1 cellular context compared by ENCODE assay signal in the genomic region with DNA sequence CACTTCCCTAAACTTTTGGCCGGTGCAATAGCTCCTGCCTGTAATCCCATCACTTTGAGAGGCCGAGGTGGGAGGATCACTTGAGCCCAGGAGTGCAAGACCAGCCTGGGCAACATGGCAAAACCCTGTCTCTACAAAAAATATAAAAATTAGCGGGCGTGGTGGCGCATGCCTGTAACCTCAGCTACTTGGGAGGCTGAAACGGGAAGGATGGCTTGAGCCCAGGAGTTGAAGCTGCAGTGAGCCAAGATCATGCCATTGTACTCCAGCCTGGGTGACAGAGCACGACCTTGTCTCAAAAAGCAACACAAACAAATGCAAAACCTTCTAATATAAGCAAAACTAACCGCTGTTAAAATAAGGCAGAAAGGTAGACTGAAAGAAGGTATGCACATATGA.
TF ChIP-seq lines count a peak whose summit lies in the region.

No MANE protein-coding gene starts in this region.

TF ChIP-seq in GM23338, 12 proteins besides CTCF, POLR2A, EP300 and RAD21 (continued from another document):
- TF ChIP-seq, protein P1, sequence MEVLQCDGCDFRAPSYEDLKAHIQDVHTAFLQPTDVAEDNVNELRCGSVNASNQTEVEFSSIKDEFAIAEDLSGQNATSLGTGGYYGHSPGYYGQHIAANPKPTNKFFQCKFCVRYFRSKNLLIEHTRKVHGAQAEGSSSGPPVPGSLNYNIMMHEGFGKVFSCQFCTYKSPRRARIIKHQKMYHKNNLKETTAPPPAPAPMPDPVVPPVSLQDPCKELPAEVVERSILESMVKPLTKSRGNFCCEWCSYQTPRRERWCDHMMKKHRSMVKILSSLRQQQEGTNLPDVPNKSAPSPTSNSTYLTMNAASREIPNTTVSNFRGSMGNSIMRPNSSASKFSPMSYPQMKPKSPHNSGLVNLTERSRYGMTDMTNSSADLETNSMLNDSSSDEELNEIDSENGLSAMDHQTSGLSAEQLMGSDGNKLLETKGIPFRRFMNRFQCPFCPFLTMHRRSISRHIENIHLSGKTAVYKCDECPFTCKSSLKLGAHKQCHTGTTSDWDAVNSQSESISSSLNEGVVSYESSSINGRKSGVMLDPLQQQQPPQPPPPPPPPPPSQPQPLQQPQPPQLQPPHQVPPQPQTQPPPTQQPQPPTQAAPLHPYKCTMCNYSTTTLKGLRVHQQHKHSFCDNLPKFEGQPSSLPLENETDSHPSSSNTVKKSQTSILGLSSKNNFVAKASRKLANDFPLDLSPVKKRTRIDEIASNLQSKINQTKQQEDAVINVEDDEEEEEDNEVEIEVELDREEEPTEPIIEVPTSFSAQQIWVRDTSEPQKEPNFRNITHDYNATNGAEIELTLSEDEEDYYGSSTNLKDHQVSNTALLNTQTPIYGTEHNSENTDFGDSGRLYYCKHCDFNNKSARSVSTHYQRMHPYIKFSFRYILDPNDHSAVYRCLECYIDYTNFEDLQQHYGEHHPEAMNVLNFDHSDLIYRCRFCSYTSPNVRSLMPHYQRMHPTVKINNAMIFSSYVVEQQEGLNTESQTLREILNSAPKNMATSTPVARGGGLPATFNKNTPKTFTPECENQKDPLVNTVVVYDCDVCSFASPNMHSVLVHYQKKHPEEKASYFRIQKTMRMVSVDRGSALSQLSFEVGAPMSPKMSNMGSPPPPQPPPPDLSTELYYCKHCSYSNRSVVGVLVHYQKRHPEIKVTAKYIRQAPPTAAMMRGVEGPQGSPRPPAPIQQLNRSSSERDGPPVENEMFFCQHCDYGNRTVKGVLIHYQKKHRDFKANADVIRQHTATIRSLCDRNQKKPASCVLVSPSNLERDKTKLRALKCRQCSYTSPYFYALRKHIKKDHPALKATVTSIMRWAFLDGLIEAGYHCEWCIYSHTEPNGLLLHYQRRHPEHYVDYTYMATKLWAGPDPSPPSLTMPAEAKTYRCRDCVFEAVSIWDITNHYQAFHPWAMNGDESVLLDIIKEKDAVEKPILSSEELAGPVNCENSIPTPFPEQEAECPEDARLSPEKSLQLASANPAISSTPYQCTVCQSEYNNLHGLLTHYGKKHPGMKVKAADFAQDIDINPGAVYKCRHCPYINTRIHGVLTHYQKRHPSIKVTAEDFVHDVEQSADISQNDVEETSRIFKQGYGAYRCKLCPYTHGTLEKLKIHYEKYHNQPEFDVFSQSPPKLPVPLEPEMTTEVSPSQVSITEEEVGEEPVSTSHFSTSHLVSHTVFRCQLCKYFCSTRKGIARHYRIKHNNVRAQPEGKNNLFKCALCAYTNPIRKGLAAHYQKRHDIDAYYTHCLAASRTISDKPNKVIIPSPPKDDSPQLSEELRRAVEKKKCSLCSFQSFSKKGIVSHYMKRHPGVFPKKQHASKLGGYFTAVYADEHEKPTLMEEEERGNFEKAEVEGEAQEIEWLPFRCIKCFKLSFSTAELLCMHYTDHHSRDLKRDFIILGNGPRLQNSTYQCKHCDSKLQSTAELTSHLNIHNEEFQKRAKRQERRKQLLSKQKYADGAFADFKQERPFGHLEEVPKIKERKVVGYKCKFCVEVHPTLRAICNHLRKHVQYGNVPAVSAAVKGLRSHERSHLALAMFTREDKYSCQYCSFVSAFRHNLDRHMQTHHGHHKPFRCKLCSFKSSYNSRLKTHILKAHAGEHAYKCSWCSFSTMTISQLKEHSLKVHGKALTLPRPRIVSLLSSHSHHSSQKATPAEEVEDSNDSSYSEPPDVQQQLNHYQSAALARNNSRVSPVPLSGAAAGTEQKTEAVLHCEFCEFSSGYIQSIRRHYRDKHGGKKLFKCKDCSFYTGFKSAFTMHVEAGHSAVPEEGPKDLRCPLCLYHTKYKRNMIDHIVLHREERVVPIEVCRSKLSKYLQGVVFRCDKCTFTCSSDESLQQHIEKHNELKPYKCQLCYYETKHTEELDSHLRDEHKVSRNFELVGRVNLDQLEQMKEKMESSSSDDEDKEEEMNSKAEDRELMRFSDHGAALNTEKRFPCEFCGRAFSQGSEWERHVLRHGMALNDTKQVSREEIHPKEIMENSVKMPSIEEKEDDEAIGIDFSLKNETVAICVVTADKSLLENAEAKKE (CRISPR knock-in tag; IDR thresholded peaks at IDR 0.05), result no peak
- TF ChIP-seq ZNF114 (CRISPR knock-in tag; IDR thresholded peaks at IDR 0.05), result no peak
- TF ChIP-seq EZH2 (IDR thresholded peaks at IDR 0.05; ENCODE audit: low read depth, unreplicated experiment), result no peak
- TF ChIP-seq, protein P2, sequence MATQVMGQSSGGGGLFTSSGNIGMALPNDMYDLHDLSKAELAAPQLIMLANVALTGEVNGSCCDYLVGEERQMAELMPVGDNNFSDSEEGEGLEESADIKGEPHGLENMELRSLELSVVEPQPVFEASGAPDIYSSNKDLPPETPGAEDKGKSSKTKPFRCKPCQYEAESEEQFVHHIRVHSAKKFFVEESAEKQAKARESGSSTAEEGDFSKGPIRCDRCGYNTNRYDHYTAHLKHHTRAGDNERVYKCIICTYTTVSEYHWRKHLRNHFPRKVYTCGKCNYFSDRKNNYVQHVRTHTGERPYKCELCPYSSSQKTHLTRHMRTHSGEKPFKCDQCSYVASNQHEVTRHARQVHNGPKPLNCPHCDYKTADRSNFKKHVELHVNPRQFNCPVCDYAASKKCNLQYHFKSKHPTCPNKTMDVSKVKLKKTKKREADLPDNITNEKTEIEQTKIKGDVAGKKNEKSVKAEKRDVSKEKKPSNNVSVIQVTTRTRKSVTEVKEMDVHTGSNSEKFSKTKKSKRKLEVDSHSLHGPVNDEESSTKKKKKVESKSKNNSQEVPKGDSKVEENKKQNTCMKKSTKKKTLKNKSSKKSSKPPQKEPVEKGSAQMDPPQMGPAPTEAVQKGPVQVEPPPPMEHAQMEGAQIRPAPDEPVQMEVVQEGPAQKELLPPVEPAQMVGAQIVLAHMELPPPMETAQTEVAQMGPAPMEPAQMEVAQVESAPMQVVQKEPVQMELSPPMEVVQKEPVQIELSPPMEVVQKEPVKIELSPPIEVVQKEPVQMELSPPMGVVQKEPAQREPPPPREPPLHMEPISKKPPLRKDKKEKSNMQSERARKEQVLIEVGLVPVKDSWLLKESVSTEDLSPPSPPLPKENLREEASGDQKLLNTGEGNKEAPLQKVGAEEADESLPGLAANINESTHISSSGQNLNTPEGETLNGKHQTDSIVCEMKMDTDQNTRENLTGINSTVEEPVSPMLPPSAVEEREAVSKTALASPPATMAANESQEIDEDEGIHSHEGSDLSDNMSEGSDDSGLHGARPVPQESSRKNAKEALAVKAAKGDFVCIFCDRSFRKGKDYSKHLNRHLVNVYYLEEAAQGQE (IDR thresholded peaks at IDR 0.05; ENCODE audit: unreplicated experiment), result no peak
- TF ChIP-seq STAT1 (IDR thresholded peaks at IDR 0.05; ENCODE audit: unreplicated experiment), result no peak
- TF ChIP-seq JUNB (IDR thresholded peaks at IDR 0.05; ENCODE audit: unreplicated experiment), result no peak
- TF ChIP-seq NANOG (IDR thresholded peaks at IDR 0.05; ENCODE audit: borderline replicate concordance), result no peak
- TF ChIP-seq ZNF331 (CRISPR knock-in tag; IDR thresholded peaks at IDR 0.05; ENCODE audit: low read depth), result no peak
- TF ChIP-seq CREB1 (CRISPR knock-in tag; IDR thresholded peaks at IDR 0.05; ENCODE audit: low read depth), result no peak
TF ChIP-seq in GM23338: peak in this region for 0.
